8 cellular contexts compared by ENCODE assay signal in genomic region chr10:48306265-48306869, GRCh38. TPM values are rescaled to one million over a fixed set of nuclear protein-coding genes. Genes with fewer than 3 reads are reported as not detected.
A peak's percentile ranks its signal among the peaks of the same experiment; 100 is the strongest.
DNase-seq lines count a peak whose midpoint lies in the region; ATAC-seq and TF ChIP-seq lines count a peak whose summit lies in the region.

Gene MAPK8 (plus strand): TSS chr10:48306677. CDS start chr10:48401661, 94,984 bp downstream.

- no TSS peak for BruUV-seq in mammary epithelial cell (replicated peaks; lab: Mats Ljungman, UMichigan)

- H2AFZ ChIP-seq in mammary epithelial cell (ENCODE audit: low read depth, low read length) (peak within 1 kb of the TSS; percentile 89), smooth muscle cell (ENCODE audit: low read depth) (peak within 1 kb of the TSS; percentile 88)

- H3K9ac ChIP-seq in mammary epithelial cell (ENCODE audit: insufficient read depth, low read length): peak within 1 kb of the TSS; percentile 73
- peak within 1 kb of the TSS; percentile 99 for H3K9ac ChIP-seq in smooth muscle cell (ENCODE audit: low read depth)

- TF ChIP-seq CTCF in AG04449 (IDR thresholded peaks at IDR 0.05; ENCODE audit: insufficient read depth, low read length, missing control alignments) (no peak), WI38 (IDR thresholded peaks at IDR 0.05; ENCODE audit: low read depth, low read length) (no peak), mammary epithelial cell (conservative IDR thresholded peaks at IDR 0.05 in 1 of 2, IDR thresholded peaks at IDR 0.05 in 1 of 2; ENCODE audit: extremely low read depth in 1 of 2, insufficient read depth in 1 of 2, low read depth in 1 of 2, low read length in 2 of 2) (no peak), smooth muscle cell (IDR thresholded peaks at IDR 0.05; ENCODE audit: borderline replicate concordance, insufficient read depth, poor library complexity, severe bottlenecking) (no peak)

- H3K27ac ChIP-seq in mammary epithelial cell (ENCODE audit: insufficient read depth, low read depth, low read length): peak within 1 kb of the TSS; percentile 54
- peak within 1 kb of the TSS; percentile 89 for H3K27ac ChIP-seq in smooth muscle cell (ENCODE audit: low read depth)

- H4K20me1 ChIP-seq in mammary epithelial cell (ENCODE audit: insufficient read depth, low read length) (no peaks in the 10 kb centered on the region), smooth muscle cell (ENCODE audit: low read depth) (peaks cover 44% of the 10 kb centered on the region)

- intact Hi-C loops in mammary epithelial cell (cut with micrococcal nuclease): no loop called here

- H3K79me2 ChIP-seq in mammary epithelial cell (ENCODE audit: insufficient read depth, low read length) (peaks cover 38% of the 10 kb centered on the region), smooth muscle cell (ENCODE audit: low read depth) (peaks cover 44% of the 10 kb centered on the region)

- H3K27me3 ChIP-seq in mammary epithelial cell (ENCODE audit: insufficient read depth, low read length) (no peaks in the 10 kb centered on the region), smooth muscle cell (ENCODE audit: low read depth) (no peaks in the 10 kb centered on the region)

- peak within 1 kb of the TSS; percentile 88 for H3K4me3 ChIP-seq in AG04449 (ENCODE audit: low read depth, low read length)
- H3K4me3 ChIP-seq in WI38 (ENCODE audit: low read depth, low read length): peak within 1 kb of the TSS; percentile 86
- peak within 1 kb of the TSS; percentile 70 to 83 (median 76) for H3K4me3 ChIP-seq in mammary epithelial cell (replicated peaks in 1 of 3; ENCODE audit: insufficient read depth in 1 of 3, low read depth in 2 of 3, low read length in 3 of 3)
- peak within 1 kb of the TSS; percentile 97 for H3K4me3 ChIP-seq in smooth muscle cell

- CTCF ChIA-PET in AG04449 (lab: Yijun Ruan, JAX) (no interaction called here), mammary epithelial cell (lab: Charles Lee; ENCODE audit: low non-redundant PET) (no interaction called here)

- H3K4me1 ChIP-seq in mammary epithelial cell (ENCODE audit: insufficient read depth, low read length): peaks cover 35% of the 10 kb centered on the region
- peaks cover 19% of the 10 kb centered on the region for H3K4me1 ChIP-seq in smooth muscle cell (ENCODE audit: low read depth)

- POLR2A ChIA-PET in AG04449 (lab: Yijun Ruan, JAX): no interaction called here

- ATAC-seq in GM18907 (IDR thresholded peaks at IDR 0.05; ENCODE audit: unreplicated experiment) (peak; percentile 87), HG03139 (IDR thresholded peaks at IDR 0.05; ENCODE audit: unreplicated experiment) (peak; percentile 82)

- H3K36me3 ChIP-seq in mammary epithelial cell (ENCODE audit: insufficient read depth, low read length) (no peaks in the 10 kb centered on the region), smooth muscle cell (ENCODE audit: low read depth) (no peaks in the 10 kb centered on the region)

- DNase-seq in AG04449 (ENCODE audit: low read depth, low spot score) (no peak), NCI-H2196 treated with DMSO at 0.1 percent for 48 hours (lab: John Stamatoyannopoulos, UW; ENCODE audit: unreplicated experiment) (peak; percentile 63), mammary epithelial cell (peak; percentile 77), iPS-NIHi11 (ENCODE audit: low spot score) (peak; percentile 99), smooth muscle cell (lab: John Stamatoyannopoulos, UW; ENCODE audit: unreplicated experiment) (peak; percentile 68)

- H3K9me3 ChIP-seq in mammary epithelial cell (replicated peaks; ENCODE audit: insufficient read depth, low read length) (no peaks in the 10 kb centered on the region), smooth muscle cell (replicated peaks; ENCODE audit: low read depth) (no peaks in the 10 kb centered on the region)

- dilution Hi-C loops in mammary epithelial cell (cut with HindIII; ENCODE audit: low sequenced_read_pairs): no loop called here

- H3K4me2 ChIP-seq in mammary epithelial cell (ENCODE audit: insufficient read depth, low read depth, low read length) (peak within 1 kb of the TSS; percentile 93), smooth muscle cell (peak within 1 kb of the TSS; percentile 99)

- in situ Hi-C loops in mammary epithelial cell (cut with MboI; ENCODE audit: low sequenced_read_pairs in 2 of 2): no loop called here

- H3F3A ChIP-seq in smooth muscle cell (ENCODE audit: low read depth): peaks cover 8% of the 10 kb centered on the region

- 0% methylated on average over 3 of the region's 86 CpGs for WGBS in mammary epithelial cell (ENCODE audit: low coverage, missing lambda C conversion rate)
- 1% methylated on average over 28 of the region's 86 CpGs for WGBS in smooth muscle cell (ENCODE audit: low lambda C conversion rate)

RNA-seq across cellular contexts. Expression of gene MAPK8, which starts in this region (rescaled TPM):
- total RNA-seq in mammary epithelial cell (10 to 100 TPM; 38.6 to 50.8 TPM), smooth muscle cell (45.5 and 54.2 TPM in 2 replicates)
- polyA plus RNA-seq in mammary epithelial cell (19.2 TPM), smooth muscle cell (13.1 and 19.0 TPM in 2 replicates)
- polyA minus RNA-seq in mammary epithelial cell: 38.3 TPM
